Comparison of ENCODE assay signal across 8 cellular contexts in genomic region chr3:53134631-53135232, GRCh38. TPM values are rescaled to one million over a fixed set of nuclear protein-coding genes. Genes with fewer than 3 reads are reported as not detected.
A peak's percentile ranks its signal among the peaks of the same experiment; 100 is the strongest.
DNase-seq lines count a peak whose midpoint lies in the region; ATAC-seq and TF ChIP-seq lines count a peak whose summit lies in the region.

No MANE protein-coding gene starts in this region.

- peaks cover 13% of the 10 kb centered on the region for H3K4me1 Mint-ChIP-seq in activated CD8-positive, alpha-beta T cell treated with anti-CD3 and anti-CD28 coated beads, Interleukin-2, amount 10 ng/mL, durations not matched to agents 7 days and 5 days (ENCODE audit: low read depth)
- H3K4me1 Mint-ChIP-seq in endothelial cell (ENCODE audit: unreplicated experiment): peaks cover 11% of the 10 kb centered on the region

- CTCF ChIA-PET in activated CD8-positive, alpha-beta T cell treated with anti-CD3 and anti-CD28 coated beads, Interleukin-2, amount 10 ng/mL, durations not matched to agents 7 days and 5 days (lab: Charles Lee): interaction anchor here (0.7 to 7.4 kb wide), 21 partner anchors 9 to 342 kb away, joined by 3 to 106 read pairs (median 4); no protein-coding TSS in a partner anchor

- no peak overlapping the region for H3K4me3 Mint-ChIP-seq in activated CD8-positive, alpha-beta T cell treated with anti-CD3 and anti-CD28 coated beads, Interleukin-2, amount 10 ng/mL, durations not matched to agents 7 days and 5 days
- no peak overlapping the region for H3K4me3 Mint-ChIP-seq in endothelial cell (ENCODE audit: unreplicated experiment)

- POLR2A ChIA-PET in activated CD8-positive, alpha-beta T cell treated with anti-CD3 and anti-CD28 coated beads, Interleukin-2, amount 10 ng/mL, durations not matched to agents 7 days and 5 days (lab: Charles Lee): no interaction called here

- no peaks in the 10 kb centered on the region for H3K27me3 Mint-ChIP-seq in activated CD8-positive, alpha-beta T cell treated with anti-CD3 and anti-CD28 coated beads, Interleukin-2, amount 10 ng/mL, durations not matched to agents 7 days and 5 days (ENCODE audit: low read depth)
- H3K27me3 Mint-ChIP-seq in endothelial cell (ENCODE audit: unreplicated experiment): peaks cover 15% of the 10 kb centered on the region

- peak; percentile 66 for TF ChIP-seq CTCF in endothelial cell (IDR thresholded peaks at IDR 0.05; ENCODE audit: unreplicated experiment)
- peak; percentile 77 for TF ChIP-seq CTCF in mucosa of descending colon (IDR thresholded peaks at IDR 0.05)

- DNase-seq in NCI-H2171 (lab: John Stamatoyannopoulos, UW) (peak; percentile 1), NCI-H2171 treated with DMSO at 0.1 percent for 48 hours (lab: John Stamatoyannopoulos, UW) (no peak), NCI-H69 (lab: John Stamatoyannopoulos, UW) (peak; percentile 89), endothelial cell (ENCODE audit: low spot score) (peak; percentile 77), mucosa of descending colon (peak; percentile 88 to 91 (median 88))
- peak; percentile 75 for DNase-seq in activated CD8-positive, alpha-beta T cell treated with anti-CD3 and anti-CD28 coated beads, Interleukin-2, amount 10 ng/mL, durations not matched to agents 7 days and 5 days
- peak; percentile 33 to 46 for DNase-seq in stimulated activated CD8-positive, alpha-beta memory T cell treated with anti-CD3 and anti-CD28 coated beads, Interleukin-7, amount 100 ng/mL, for 4 hours (ENCODE audit: low read depth in 2 of 2)

- intact Hi-C loops in mucosa of descending colon (cut with DNase I, micrococcal nuclease): no loop called here

- H3K4me3 ChIP-seq in mucosa of descending colon: no peak overlapping the region

- peaks cover 1% of the 10 kb centered on the region for H3K36me3 Mint-ChIP-seq in activated CD8-positive, alpha-beta T cell treated with anti-CD3 and anti-CD28 coated beads, Interleukin-2, amount 10 ng/mL, durations not matched to agents 7 days and 5 days (ENCODE audit: low read depth)
- no peaks in the 10 kb centered on the region for H3K36me3 Mint-ChIP-seq in endothelial cell (ENCODE audit: low read depth, unreplicated experiment)

- peaks cover 9% of the 10 kb centered on the region for H3K4me1 ChIP-seq in mucosa of descending colon (ENCODE audit: low read depth)

- ATAC-seq in HG02852 (IDR thresholded peaks at IDR 0.05; ENCODE audit: unreplicated experiment) (peak; percentile 43), mucosa of descending colon (peak; percentile 88)
- ATAC-seq in activated CD8-positive, alpha-beta T cell treated with anti-CD3 and anti-CD28 coated beads, Interleukin-2, amount 10 ng/mL, durations not matched to agents 7 days and 5 days: peak; percentile 56

- no peaks in the 10 kb centered on the region for H3K9me3 Mint-ChIP-seq in activated CD8-positive, alpha-beta T cell treated with anti-CD3 and anti-CD28 coated beads, Interleukin-2, amount 10 ng/mL, durations not matched to agents 7 days and 5 days (ENCODE audit: insufficient read depth)
- H3K9me3 Mint-ChIP-seq in endothelial cell (ENCODE audit: unreplicated experiment): no peaks in the 10 kb centered on the region

- H3K27ac Mint-ChIP-seq in activated CD8-positive, alpha-beta T cell treated with anti-CD3 and anti-CD28 coated beads, Interleukin-2, amount 10 ng/mL, durations not matched to agents 7 days and 5 days: no peak overlapping the region
- H3K27ac Mint-ChIP-seq in endothelial cell (ENCODE audit: unreplicated experiment): no peak overlapping the region

- no peaks in the 10 kb centered on the region for H3K9me3 ChIP-seq in mucosa of descending colon

- no peaks in the 10 kb centered on the region for H3K36me3 ChIP-seq in mucosa of descending colon (ENCODE audit: low read depth)

RNA-seq across cellular contexts. Expression of gene RFT1, which starts 4.5 kb away (rescaled TPM):
- 10 to 100 TPM; 31.7 to 32.3 TPM for total RNA-seq in activated CD8-positive, alpha-beta T cell treated with anti-CD3 and anti-CD28 coated beads, Interleukin-2, amount 10 ng/mL, durations not matched to agents 7 days and 5 days
- total RNA-seq in endothelial cell (ENCODE audit: unreplicated experiment): 21.1 TPM
- 10 to 100 TPM; 14.7 to 18.7 (median 15.2) TPM for total RNA-seq in mucosa of descending colon

RNA-seq across cellular contexts. Expression of gene PRKCD, which starts 26.3 kb away (rescaled TPM):
- total RNA-seq in activated CD8-positive, alpha-beta T cell treated with anti-CD3 and anti-CD28 coated beads, Interleukin-2, amount 10 ng/mL, durations not matched to agents 7 days and 5 days: 10 to 100 TPM; 19.5 to 20.5 TPM
- total RNA-seq in endothelial cell (ENCODE audit: unreplicated experiment) (9.9 TPM), mucosa of descending colon (10 to 100 TPM; 46.8 to 87.9 (median 83.4) TPM)
